In the genomic region with DNA sequence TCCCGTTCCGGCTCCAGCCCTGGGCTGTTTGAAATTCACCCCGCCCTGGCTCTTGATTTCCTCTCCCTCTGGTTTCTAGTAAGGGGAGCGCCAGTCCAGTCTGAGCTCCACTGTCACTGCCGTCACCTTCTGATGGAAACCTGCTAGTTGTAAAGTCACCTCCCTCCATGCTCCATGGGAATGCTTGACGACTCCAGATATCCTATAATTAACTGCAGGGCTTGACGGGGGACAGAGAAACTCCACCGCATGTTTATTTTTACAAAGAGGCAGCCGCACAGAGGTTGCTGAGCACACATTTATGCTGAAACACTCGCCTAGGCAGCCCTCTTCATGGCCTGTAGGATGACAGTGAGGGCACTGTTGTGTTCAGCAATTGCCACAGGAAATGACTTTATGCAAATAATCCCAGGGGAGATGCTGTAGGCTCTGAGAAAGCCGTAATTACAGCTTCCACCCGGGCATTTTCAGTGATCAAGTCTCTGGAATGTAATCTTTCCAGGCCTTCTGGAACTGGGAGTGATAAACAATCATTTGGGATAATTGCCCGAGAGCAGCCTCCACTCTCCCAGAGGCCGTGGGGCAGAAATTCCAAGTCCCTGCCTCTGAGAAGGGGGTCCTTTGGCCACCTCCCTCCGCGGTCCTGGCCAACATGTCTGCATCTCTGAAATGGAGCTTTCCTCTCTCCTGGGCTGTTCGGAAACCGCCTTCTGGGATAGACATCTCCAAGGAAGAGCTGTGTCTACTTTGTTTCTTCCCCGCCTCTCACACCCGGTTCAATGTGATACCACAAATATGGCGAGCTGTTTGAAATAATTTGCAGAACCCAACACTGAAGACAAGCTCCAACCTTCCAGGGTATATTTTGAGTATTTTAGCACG, we compare ENCODE assay signal across 7 cellular contexts.
DNase-seq lines count a peak whose midpoint lies in the region; ATAC-seq, FAIRE-seq and TF ChIP-seq lines count a peak whose summit lies in the region.

No MANE protein-coding gene starts in this region.

- TF ChIP-seq POLR2A in GM18951 (IDR thresholded peaks at IDR 0.05; ENCODE audit: extremely low read depth, insufficient read depth, insufficient read length) (peak; percentile 36), erythroblast (IDR thresholded peaks at IDR 0.05; ENCODE audit: low read length) (no peak)

- H3K18ac ChIP-seq in mesendoderm (ENCODE audit: low read length), result no peak overlapping the region

- H3K27ac ChIP-seq in mesendoderm (ENCODE audit: low read depth, low read length), result no peak overlapping the region

- no peak overlapping the region for H3K23ac ChIP-seq in mesendoderm (ENCODE audit: low read length)

- no peak overlapping the region for H3K56ac ChIP-seq in mesendoderm (ENCODE audit: low read length)

- no peak overlapping the region for H2AK5ac ChIP-seq in mesendoderm (ENCODE audit: low read length)

- no peak overlapping the region for H3K4me2 ChIP-seq in mesendoderm (ENCODE audit: low read length)

- in situ Hi-C loops in GM18951 (cut with MboI; ENCODE audit: low sequenced_read_pairs, unreplicated experiment), result no loop called here

- no peaks in the 10 kb centered on the region for H3K79me2 ChIP-seq in mesendoderm (ENCODE audit: control insufficient read depth, insufficient read depth, low read length)

- H3K4ac ChIP-seq in mesendoderm (ENCODE audit: low read depth, low read length), result no peak overlapping the region

- no CpG with 5 or more reads among the region's 22 CpGs for WGBS in mesendoderm (ENCODE audit: extremely low coverage, insufficient coverage, low lambda C conversion rate)

- H2BK5ac ChIP-seq in mesendoderm (ENCODE audit: low read length), result no peak overlapping the region

- peaks cover 28% of the 10 kb centered on the region for H3K4me1 Mint-ChIP-seq in activated CD4-positive, alpha-beta T cell treated with anti-CD3 and anti-CD28 coated beads, Interleukin-2, amount 10 ng/mL, durations not matched to agents 24 days and 14 days

- no peak overlapping the region for H3K27ac Mint-ChIP-seq in activated CD4-positive, alpha-beta T cell treated with anti-CD3 and anti-CD28 coated beads, Interleukin-2, amount 10 ng/mL, durations not matched to agents 24 days and 14 days

- H3K9me3 Mint-ChIP-seq in activated CD4-positive, alpha-beta T cell treated with anti-CD3 and anti-CD28 coated beads, Interleukin-2, amount 10 ng/mL, durations not matched to agents 24 days and 14 days, result no peaks in the 10 kb centered on the region

- intact Hi-C loops in activated CD4-positive, alpha-beta T cell treated with anti-CD3 and anti-CD28 coated beads, Interleukin-2, amount 10 ng/mL, durations not matched to agents 24 days and 14 days (cut with micrococcal nuclease), result no loop called here

- no peak overlapping the region for H3K9ac ChIP-seq in mesendoderm (ENCODE audit: low read length)

- ATAC-seq in HG02759 (IDR thresholded peaks at IDR 0.05; ENCODE audit: unreplicated experiment), result peak; percentile 89

- no peak overlapping the region for H4K5ac ChIP-seq in mesendoderm (ENCODE audit: low read length)

- H3K79me1 ChIP-seq in mesendoderm (ENCODE audit: low read length), result no peaks in the 10 kb centered on the region

- no peaks in the 10 kb centered on the region for H3K4me1 ChIP-seq in mesendoderm (ENCODE audit: control insufficient read depth, low read depth, low read length)

- H3K27me3 ChIP-seq in mesendoderm (ENCODE audit: insufficient read depth, low read length, poor library complexity), result no peaks in the 10 kb centered on the region

- DNase-seq in mesendoderm (peak; percentile 66), frontal cortex (ENCODE audit: low spot score in 2 of 2) (no peak), erythroblast (lab: John Stamatoyannopoulos, UW) (no peak)
- no peak for DNase-seq in activated CD4-positive, alpha-beta T cell treated with anti-CD3 and anti-CD28 coated beads, Interleukin-2, amount 10 ng/mL, durations not matched to agents 24 days and 14 days

- no peaks in the 10 kb centered on the region for H3K36me3 Mint-ChIP-seq in activated CD4-positive, alpha-beta T cell treated with anti-CD3 and anti-CD28 coated beads, Interleukin-2, amount 10 ng/mL, durations not matched to agents 24 days and 14 days (ENCODE audit: low read depth)

- H3K27me3 Mint-ChIP-seq in activated CD4-positive, alpha-beta T cell treated with anti-CD3 and anti-CD28 coated beads, Interleukin-2, amount 10 ng/mL, durations not matched to agents 24 days and 14 days, result peaks cover 10% of the 10 kb centered on the region

- H2BK120ac ChIP-seq in mesendoderm (ENCODE audit: low read depth, low read length), result no peak overlapping the region

- no peak overlapping the region for H4K8ac ChIP-seq in mesendoderm (ENCODE audit: low read depth, low read length)

- H3K4me3 ChIP-seq in mesendoderm (ENCODE audit: low read length), result no peak overlapping the region

- no peaks in the 10 kb centered on the region for H3K36me3 ChIP-seq in mesendoderm (ENCODE audit: control insufficient read depth, insufficient read depth, low read length)

- H3K4me3 Mint-ChIP-seq in activated CD4-positive, alpha-beta T cell treated with anti-CD3 and anti-CD28 coated beads, Interleukin-2, amount 10 ng/mL, durations not matched to agents 24 days and 14 days, result no peak overlapping the region

- no peak for FAIRE-seq in frontal cortex (lab: Jason Lieb, UNC)

- no peak overlapping the region for H2BK15ac ChIP-seq in mesendoderm (replicated peaks; ENCODE audit: low read depth)

TF ChIP-seq in PFSK-1, 5 proteins besides CTCF, POLR2A, EP300 and RAD21:
- no peak for TF ChIP-seq POLR2AphosphoS5 (IDR thresholded peaks at IDR 0.05; ENCODE audit: low read depth, low read length)
- no peak for TF ChIP-seq TAF1 (IDR thresholded peaks at IDR 0.05; ENCODE audit: borderline replicate concordance, insufficient read depth, low read length)
- TF ChIP-seq FOXP2 (optimal IDR thresholded peaks at IDR 0.05; ENCODE audit: borderline replicate concordance, extremely low read depth, extremely low read length, insufficient read depth), result peak; percentile 57
